ENCODE assay signal across 14 cellular contexts in genomic region chr14:33914676-33915516, GRCh38. TPM values are rescaled to one million over a fixed set of nuclear protein-coding genes. Genes with fewer than 3 reads are reported as not detected.
DNase-seq lines count a peak whose midpoint lies in the region; ATAC-seq, FAIRE-seq and TF ChIP-seq lines count a peak whose summit lies in the region.
"Had no signal": no experiment of that assay in that cellular context is flagged by ENCODE, and none has a peak within 500 bp of the region (broad histone marks: within the 10 kb centered on the region; RNA-seq: fewer than 3 reads in every experiment).

No MANE protein-coding gene starts in this region.

- H3K79me2 ChIP-seq in astrocyte (ENCODE audit: insufficient read depth, low read length), result no peaks in the 10 kb centered on the region

- in situ Hi-C loops in ACHN (cut with HindIII; ENCODE audit: low pct_ligation_motif_present, low pct_unique_long_range_greater_than_20kb, low sequenced_read_pairs), result no loop called here

- peaks cover 26% of the 10 kb centered on the region for H3K4me1 Mint-ChIP-seq in astrocyte (ENCODE audit: low read depth, unreplicated experiment)
- H3K4me1 Mint-ChIP-seq: immature natural killer cell had no signal

- no peaks in the 10 kb centered on the region for H3K9me3 ChIP-seq in astrocyte (ENCODE audit: insufficient read depth, low read depth, low read length)
- H3K9me3 ChIP-seq: BLaER1 had no signal

- peaks cover 2% of the 10 kb centered on the region for H3K36me3 Mint-ChIP-seq in astrocyte (ENCODE audit: low read depth, unreplicated experiment)
- H3K36me3 Mint-ChIP-seq: immature natural killer cell had no signal

- H3K4me1 ChIP-seq in astrocyte (ENCODE audit: insufficient read depth, low read length), result peaks cover 16% of the 10 kb centered on the region

- no peaks in the 10 kb centered on the region for H3K36me3 ChIP-seq in astrocyte (ENCODE audit: insufficient read depth, low read length)
- H3K36me3 ChIP-seq: BLaER1 had no signal

- no peak overlapping the region for H3K9ac ChIP-seq in astrocyte (ENCODE audit: low read length)
- H3K9ac ChIP-seq: BLaER1 had no signal

- no peaks in the 10 kb centered on the region for H3K27me3 Mint-ChIP-seq in astrocyte (ENCODE audit: low read depth, unreplicated experiment)
- H3K27me3 Mint-ChIP-seq: progenitor cell of endocrine pancreas had no signal

- H3K9me3 Mint-ChIP-seq in astrocyte (ENCODE audit: unreplicated experiment), result no peaks in the 10 kb centered on the region
- H3K9me3 Mint-ChIP-seq: dendritic cell treated with granulocyte-macrophage colony-stimulating factor and Interleukin-4, amounts not matched to agents 40 ng/mL and 50 ng/mL, for 4 days had no signal

- peak overlapping the region; percentile 77 for H3K27ac Mint-ChIP-seq in astrocyte (ENCODE audit: unreplicated experiment)
- H3K27ac Mint-ChIP-seq: dendritic cell treated with granulocyte-macrophage colony-stimulating factor and Interleukin-4, amounts not matched to agents 40 ng/mL and 50 ng/mL, for 4 days; immature natural killer cell; progenitor cell of endocrine pancreas had no signal

- H3K4me3 ChIP-seq in astrocyte (ENCODE audit: insufficient read depth, low read depth, low read length), result no peak overlapping the region
- H3K4me3 ChIP-seq: BLaER1 had no signal

- peak overlapping the region; percentile 10 for H3K4me2 ChIP-seq in astrocyte (ENCODE audit: low read length)

- TF ChIP-seq CTCF in astrocyte (IDR thresholded peaks at IDR 0.05; ENCODE audit: insufficient read depth, low read depth, low read length), result no peak

- DNase-seq in ACHN (peak; percentile 58), HTR-8/SVneo (ENCODE audit: insufficient read length, low spot score) (peak; percentile 58), astrocyte (ENCODE audit: low read depth) (peak; percentile 85), iris pigment epithelial cell (ENCODE audit: low read depth) (peak; percentile 85), HuH-7 (ENCODE audit: low spot score) (no peak), OCI-M1 (lab: John Stamatoyannopoulos, UW) (no peak), left lobe of liver (ENCODE audit: low spot score) (no peak)
- DNase-seq: activated T-cell treated with anti-CD3 and anti-CD28 coated beads, Interleukin-2, amount 50 U/mL, for 1 hour; immature natural killer cell; T-helper 1 cell had no signal

- H4K20me1 ChIP-seq in astrocyte (ENCODE audit: insufficient read depth, low read length), result no peaks in the 10 kb centered on the region
- H4K20me1 ChIP-seq: BLaER1 had no signal

- H3K27ac ChIP-seq in astrocyte (ENCODE audit: low read depth, low read length), result no peak overlapping the region
- H3K27ac ChIP-seq: BLaER1 had no signal

- FAIRE-seq in HTR-8/SVneo (lab: Jason Lieb, UNC) (no peak), astrocyte (lab: Jason Lieb, UNC) (no peak)

- H3K27me3 ChIP-seq in astrocyte (ENCODE audit: insufficient read depth, low read length), result peaks cover 6% of the 10 kb centered on the region
- H3K27me3 ChIP-seq: BLaER1 had no signal

- H3K4me3 Mint-ChIP-seq in astrocyte (ENCODE audit: unreplicated experiment), result no peak overlapping the region
- H3K4me3 Mint-ChIP-seq: dendritic cell treated with granulocyte-macrophage colony-stimulating factor and Interleukin-4, amounts not matched to agents 40 ng/mL and 50 ng/mL, for 4 days; immature natural killer cell had no signal

- H2AFZ ChIP-seq in astrocyte (ENCODE audit: low read depth, low read length), result no peak overlapping the region

- ATAC-seq in left lobe of liver, result no peak
- ATAC-seq in HG03097 (IDR thresholded peaks at IDR 0.05; ENCODE audit: low FRiP score, unreplicated experiment), result no peak

RNA-seq across cellular contexts. Expression of gene EGLN3, which starts 36.0 kb away (rescaled TPM):
- total RNA-seq in astrocyte (13.3 and 24.5 TPM in 2 replicates), left lobe of liver (3.3 TPM)

Comparison
In these comparisons a context has a peak if more than half of its experiments do, and no peak if none do; other contexts are left out.
1. DNase-seq: peak in ACHN (single experiment), HTR-8/SVneo (single experiment), astrocyte (single experiment) and iris pigment epithelial cell (single experiment); none in HuH-7 (single experiment), OCI-M1 (single experiment) and left lobe of liver (single experiment).